13 cellular contexts compared by ENCODE assay signal in genomic region chr6:109783245-109783990, GRCh38.
DNase-seq lines count a peak whose midpoint lies in the region; ATAC-seq, FAIRE-seq and TF ChIP-seq lines count a peak whose summit lies in the region.
"Had no signal": no experiment of that assay in that cellular context is flagged by ENCODE, and none has a peak within 500 bp of the region (broad histone marks: within the 10 kb centered on the region; RNA-seq: fewer than 3 reads in every experiment).

No MANE protein-coding gene starts in this region.

- no peak overlapping the region for H3K14ac ChIP-seq in mesenchymal stem cell (ENCODE audit: low read length in 2 of 2)

- SMC1A ChIA-PET in GM12878 (lab: Charles Lee; ENCODE audit: uncharacterized antibody, unreplicated experiment), result interaction anchor here (0.7 to 1.6 kb wide), 4 partner anchors 12 to 80 kb away, joined by 3 to 6 read pairs (median 4); no protein-coding TSS in a partner anchor

- H4K91ac ChIP-seq in mesenchymal stem cell (ENCODE audit: low read length), result no peak overlapping the region

- no peak for FAIRE-seq in GM12878 (lab: Jason Lieb, UNC)

- no peak for TF ChIP-seq POLR2A in GM12878 (IDR thresholded peaks at IDR 0.05; ENCODE audit: low read depth, low read length)

- H2AFZ ChIP-seq in DND-41 (ENCODE audit: low read depth, low read length), result no peak overlapping the region
- H2AFZ ChIP-seq in GM12878 (ENCODE audit: control insufficient read depth, low read depth, low read length), result no peak overlapping the region
- no peak overlapping the region for H2AFZ ChIP-seq in mesenchymal stem cell (ENCODE audit: low read depth, low read length)

- H3K9ac ChIP-seq in DND-41 (ENCODE audit: low read depth, low read length), result no peak overlapping the region
- no peak overlapping the region for H3K9ac ChIP-seq in GM12878 (ENCODE audit: control insufficient read depth, insufficient read depth, low read length)
- H3K9ac ChIP-seq in mesenchymal stem cell (ENCODE audit: low read length), result peak overlapping the region; percentile 40

- ATAC-seq in DND-41 (ENCODE audit: insufficient read depth, low read depth), result no peak
- no peak for ATAC-seq in GM12878
- ATAC-seq in HG03039 (IDR thresholded peaks at IDR 0.05; ENCODE audit: unreplicated experiment), result no peak
- no peak for ATAC-seq in HG02870 (IDR thresholded peaks at IDR 0.05; ENCODE audit: unreplicated experiment)
- ATAC-seq in HG02840 (IDR thresholded peaks at IDR 0.05; ENCODE audit: low FRiP score, unreplicated experiment), result no peak

- intact Hi-C loops in GM12878 (cut with micrococcal nuclease; ENCODE audit: unreplicated experiment), result no loop called here

- H3K18ac ChIP-seq in mesenchymal stem cell (ENCODE audit: low read depth in 1 of 2, low read length in 2 of 2), result no peak overlapping the region

- H3K4me3 ChIP-seq in DND-41 (ENCODE audit: low read depth in 1 of 2, low read length in 2 of 2), result no peak overlapping the region
- no peak overlapping the region for H3K4me3 ChIP-seq in GM12878
- no peak overlapping the region for H3K4me3 ChIP-seq in mesenchymal stem cell (ENCODE audit: insufficient read depth in 1 of 2, low read depth in 1 of 2, low read length in 2 of 2)
- H3K4me3 ChIP-seq: SK-N-MC had no signal

- no peak for DNase-seq in DND-41
- DNase-seq in GM12878 (ENCODE audit: low read depth, low spot score), result no peak
- DNase-seq in mesenchymal stem cell, result no peak
- DNase-seq in NCI-H2107 (lab: John Stamatoyannopoulos, UW), result no peak
- DNase-seq: GF-D8, hypothalamus, NCI-H2029 treated with DMSO at 0.1 percent for 48 hours, occipital lobe had no signal

- H2BK5ac ChIP-seq in mesenchymal stem cell (ENCODE audit: low read depth, low read length, poor library complexity, severe bottlenecking), result no peak overlapping the region

- no peak overlapping the region for H3K4ac ChIP-seq in mesenchymal stem cell (ENCODE audit: low read depth in 1 of 2, low read length in 2 of 2)

- no peaks in the 10 kb centered on the region for H3K4me1 ChIP-seq in DND-41 (ENCODE audit: insufficient read depth, low read length)
- peaks cover 3% of the 10 kb centered on the region; the same call in 1 of the 2 replicates for H3K4me1 ChIP-seq in GM12878 (ENCODE audit: control insufficient read depth, insufficient read depth, low read length)
- no peaks in the 10 kb centered on the region for H3K4me1 ChIP-seq in mesenchymal stem cell (ENCODE audit: control insufficient read depth, insufficient read depth, low read depth, low read length)

- no peaks in the 10 kb centered on the region for H3K27me3 ChIP-seq in DND-41 (ENCODE audit: insufficient read depth, low read length, poor library complexity)
- H3K27me3 ChIP-seq in GM12878 (replicated peaks in 1 of 2; ENCODE audit: control insufficient read depth in 2 of 2, insufficient read depth in 2 of 2, low read length in 1 of 2), result no peaks in the 10 kb centered on the region
- no peaks in the 10 kb centered on the region for H3K27me3 ChIP-seq in mesenchymal stem cell (ENCODE audit: control insufficient read depth in 1 of 2, insufficient read depth in 1 of 2, low read length in 2 of 2)

- TF ChIP-seq RAD21 in Ishikawa (IDR thresholded peaks at IDR 0.05; ENCODE audit: low read depth) (peak; percentile 29; the same call in 1 of the 2 replicates), GM12878 (IDR thresholded peaks at IDR 0.05; ENCODE audit: insufficient read depth, low read depth, low read length) (peak; percentile 43)

- H2BK120ac ChIP-seq in mesenchymal stem cell (ENCODE audit: low read depth, low read length), result no peak overlapping the region

- H3K4me2 ChIP-seq in DND-41 (ENCODE audit: insufficient read depth, low read length) (no peak overlapping the region), GM12878 (ENCODE audit: control insufficient read depth, insufficient read depth) (no peak overlapping the region), mesenchymal stem cell (ENCODE audit: low read length, poor library complexity, severe bottlenecking) (no peak overlapping the region)

- H3K79me2 ChIP-seq in DND-41 (ENCODE audit: insufficient read depth, low read length), result no peaks in the 10 kb centered on the region
- no peaks in the 10 kb centered on the region for H3K79me2 ChIP-seq in GM12878 (ENCODE audit: control insufficient read depth, insufficient read depth, low read length)

- H2BK12ac ChIP-seq in mesenchymal stem cell (ENCODE audit: low read length in 2 of 2), result no peak overlapping the region

- TF ChIP-seq EP300 in Ishikawa (IDR thresholded peaks at IDR 0.05; ENCODE audit: borderline replicate concordance) (no peak), GM12878 (IDR thresholded peaks at IDR 0.05; ENCODE audit: borderline replicate concordance in 1 of 2, control insufficient read depth in 1 of 2, low read depth in 2 of 2, low read length in 2 of 2) (no peak)

- no peak overlapping the region for H4K8ac ChIP-seq in mesenchymal stem cell (ENCODE audit: low read length)

- no peaks in the 10 kb centered on the region for H3K79me1 ChIP-seq in mesenchymal stem cell (replicated peaks; ENCODE audit: low read length, poor library complexity, severe bottlenecking)

- RAD21 ChIA-PET in GM12878 (lab: Charles Lee; ENCODE audit: unreplicated experiment), result interaction anchor here (1.2 kb wide), 1 partner anchor 82 kb away, joined by 4 read pairs; no protein-coding TSS in a partner anchor

- BruUV-seq in GM12878 (replicated peaks; lab: Mats Ljungman, UMichigan), result no TSS peak

- CTCF ChIA-PET in GM12878 (lab: Yijun Ruan, JAX), result interaction anchor here (0.7 to 3.0 kb wide), 4 partner anchors 12 to 78 kb away, joined by 3 to 9 read pairs (median 6); no protein-coding TSS in a partner anchor

- WGBS in GM12878 (ENCODE audit: insufficient coverage, insufficient replicate concordance, low lambda C conversion rate, missing lambda C conversion rate), result 88% methylated on average over 5 of the region's 5 CpGs
- WGBS in mesenchymal stem cell, result 61% methylated on average over 4 of the region's 5 CpGs

- H4K20me1 ChIP-seq in DND-41 (ENCODE audit: insufficient read depth, low read length), result no peaks in the 10 kb centered on the region
- no peaks in the 10 kb centered on the region for H4K20me1 ChIP-seq in GM12878 (ENCODE audit: control insufficient read depth, insufficient read depth)

- H3K27ac ChIP-seq in DND-41 (ENCODE audit: low read length) (no peak overlapping the region), GM12878 (ENCODE audit: control insufficient read depth, insufficient read depth) (no peak overlapping the region), mesenchymal stem cell (ENCODE audit: low read length, poor library complexity, severe bottlenecking) (no peak overlapping the region)
- H3K27ac ChIP-seq: SK-N-MC had no signal

- in situ Hi-C loops in GM12878 (cut with MboI), result no loop called here

- H3K36me3 ChIP-seq in DND-41 (ENCODE audit: insufficient read depth, low read length), result no peaks in the 10 kb centered on the region
- no peaks in the 10 kb centered on the region; a peak in 1 of 4 replicates for H3K36me3 ChIP-seq in GM12878 (ENCODE audit: control insufficient read depth in 2 of 2, insufficient read depth in 2 of 2, low read length in 1 of 2)
- H3K36me3 ChIP-seq in mesenchymal stem cell (ENCODE audit: control insufficient read depth in 1 of 2, insufficient read depth in 2 of 2, low read depth in 1 of 2, low read length in 2 of 2), result peaks cover 0 to 30% of the 10 kb centered on the region in 2 experiments

- no peak overlapping the region for H3K23ac ChIP-seq in mesenchymal stem cell (ENCODE audit: low read length in 2 of 2)

- POLR2A ChIA-PET in GM12878 (lab: Charles Lee), result no interaction called here

- no peaks in the 10 kb centered on the region for H3K9me3 ChIP-seq in DND-41 (ENCODE audit: insufficient read depth, low read length, severe bottlenecking)
- no peaks in the 10 kb centered on the region for H3K9me3 ChIP-seq in GM12878 (replicated peaks; ENCODE audit: control insufficient read depth, insufficient read depth, low read length)
- H3K9me3 ChIP-seq in mesenchymal stem cell (ENCODE audit: control insufficient read depth, low read length), result no peaks in the 10 kb centered on the region

- no peak overlapping the region for H2BK15ac ChIP-seq in mesenchymal stem cell (ENCODE audit: low read depth, poor library complexity, severe bottlenecking)

- TF ChIP-seq CTCF in DND-41 (IDR thresholded peaks at IDR 0.05; ENCODE audit: borderline replicate concordance, extremely low read depth, low read length, poor library complexity, severe bottlenecking) (peak; percentile 46), GM12878 (IDR thresholded peaks at IDR 0.05 in 2 of 3, conservative IDR thresholded peaks at IDR 0.05 in 1 of 3; ENCODE audit: control insufficient read depth in 2 of 3, extremely low read depth in 1 of 3, insufficient read depth in 1 of 3, low read depth in 3 of 3, low read length in 3 of 3) (0 out of 6 replicates have a peak, but pooled peaks have one; percentile 3 to 10 (median 5))

- no peak overlapping the region for H2AK5ac ChIP-seq in mesenchymal stem cell (ENCODE audit: low read length, severe bottlenecking)

TF ChIP-seq in Ishikawa, 13 proteins besides CTCF, POLR2A, EP300 and RAD21:
- no peak for TF ChIP-seq CEBPB (IDR thresholded peaks at IDR 0.05)
- no peak for TF ChIP-seq MAX (IDR thresholded peaks at IDR 0.05)
- no peak for TF ChIP-seq CREB1 (IDR thresholded peaks at IDR 0.05; ENCODE audit: low read depth)
- no peak for TF ChIP-seq ZBTB7A (IDR thresholded peaks at IDR 0.05; ENCODE audit: low read depth)
- TF ChIP-seq TCF12 (IDR thresholded peaks at IDR 0.05; ENCODE audit: low read depth), result no peak
- TF ChIP-seq TEAD4 (IDR thresholded peaks at IDR 0.05), result no peak
- TF ChIP-seq YY1 (IDR thresholded peaks at IDR 0.05; ENCODE audit: low read depth), result no peak
TF ChIP-seq in Ishikawa: peak in this region for 0.

TF ChIP-seq in GM12878, 131 proteins besides CTCF, POLR2A, EP300 and RAD21 (continues in another document):
- TF ChIP-seq ZBED1 (IDR thresholded peaks at IDR 0.05; ENCODE audit: borderline replicate concordance), result no peak
